Comparison of ENCODE assay signal across 16 cellular contexts in genomic region chr1:227541129-227541528, GRCh38. TPM values are rescaled to one million over a fixed set of nuclear protein-coding genes. Genes with fewer than 3 reads are reported as not detected.
DNase-seq lines count a peak whose midpoint lies in the region; ATAC-seq and TF ChIP-seq lines count a peak whose summit lies in the region.
"Had no signal": no experiment of that assay in that cellular context is flagged by ENCODE, and none has a peak within 500 bp of the region (broad histone marks: within the 10 kb centered on the region; RNA-seq: fewer than 3 reads in every experiment).

No MANE protein-coding gene starts in this region.

- peaks cover 11% of the 10 kb centered on the region for H3K27me3 Mint-ChIP-seq in T-helper 2 cell treated with Interferon-gamma antibody and Interleukin-4, amounts not matched to agents 5 μg/mL and 100 μg/mL, for 36 hours (ENCODE audit: low read depth)
- H3K27me3 Mint-ChIP-seq in endodermal cell (ENCODE audit: insufficient read depth): peaks cover 27% of the 10 kb centered on the region

- ATAC-seq in HG03135 (IDR thresholded peaks at IDR 0.05; ENCODE audit: unreplicated experiment) (no peak), GM21381 (IDR thresholded peaks at IDR 0.05; ENCODE audit: unreplicated experiment) (no peak)

- H3K9me3 Mint-ChIP-seq in T-helper 2 cell treated with Interferon-gamma antibody and Interleukin-4, amounts not matched to agents 5 μg/mL and 100 μg/mL, for 36 hours: no peaks in the 10 kb centered on the region
- peaks cover 10% of the 10 kb centered on the region for H3K9me3 Mint-ChIP-seq in endodermal cell

- WGBS in endodermal cell (ENCODE audit: insufficient coverage in 1 of 2, insufficient read length in 1 of 2), 2 experiments: 94% methylated on average over 5 of the region's 5 CpGs; no CpG with 5 or more reads in 1 of the 2 experiments

- peak overlapping the region; percentile 36 for H3K4me3 Mint-ChIP-seq in T-helper 2 cell treated with Interferon-gamma antibody and Interleukin-4, amounts not matched to agents 5 μg/mL and 100 μg/mL, for 36 hours
- H3K4me3 Mint-ChIP-seq in endodermal cell: peak overlapping the region; percentile 46

- peaks cover 11% of the 10 kb centered on the region for H3K27me3 ChIP-seq in NT2/D1 (ENCODE audit: insufficient read depth, insufficient read length)
- peaks cover 9% of the 10 kb centered on the region for H3K27me3 ChIP-seq in endodermal cell (ENCODE audit: control insufficient read depth, insufficient read depth, low read length, poor library complexity, severe bottlenecking)
- no peaks in the 10 kb centered on the region for H3K27me3 ChIP-seq in rectal smooth muscle tissue (ENCODE audit: control insufficient read depth, insufficient read depth, low read length)
- H3K27me3 ChIP-seq: right lobe of liver, SJCRH30 had no signal

- peak overlapping the region; percentile 75 for H3K4me3 ChIP-seq in NT2/D1 (ENCODE audit: insufficient read length, low read depth)
- H3K4me3 ChIP-seq in endodermal cell (ENCODE audit: low read length): peak overlapping the region; percentile 70
- H3K4me3 ChIP-seq in rectal smooth muscle tissue (ENCODE audit: low read length): peak overlapping the region; percentile 67
- H3K4me3 ChIP-seq: HAP-1 had no signal

- TF ChIP-seq CTCF in endodermal cell (conservative IDR thresholded peaks at IDR 0.05): no peak

- no peaks in the 10 kb centered on the region for H3K36me3 ChIP-seq in NT2/D1 (ENCODE audit: insufficient read depth, insufficient read length, low read length)
- no peaks in the 10 kb centered on the region for H3K36me3 ChIP-seq in endodermal cell (ENCODE audit: control insufficient read depth, insufficient read depth, low read length)
- H3K36me3 ChIP-seq in rectal smooth muscle tissue (ENCODE audit: control insufficient read depth, insufficient read depth, low read length): no peaks in the 10 kb centered on the region
- H3K36me3 ChIP-seq: HAP-1, right lobe of liver, SJCRH30 had no signal

- H3K36me3 Mint-ChIP-seq in T-helper 2 cell treated with Interferon-gamma antibody and Interleukin-4, amounts not matched to agents 5 μg/mL and 100 μg/mL, for 36 hours (ENCODE audit: low read depth): no peaks in the 10 kb centered on the region
- H3K36me3 Mint-ChIP-seq in endodermal cell (ENCODE audit: low read depth): no peaks in the 10 kb centered on the region

- H3K9ac ChIP-seq in NT2/D1 (ENCODE audit: insufficient read length, low read depth): no peak overlapping the region
- no peak overlapping the region for H3K9ac ChIP-seq in endodermal cell (ENCODE audit: extremely low read depth, low read length, poor library complexity, severe bottlenecking)
- H3K9ac ChIP-seq in rectal smooth muscle tissue (ENCODE audit: low read length): no peak overlapping the region

- H3K4me1 ChIP-seq in NT2/D1 (ENCODE audit: insufficient read depth, insufficient read length): peaks cover 2% of the 10 kb centered on the region
- no peaks in the 10 kb centered on the region for H3K4me1 ChIP-seq in endodermal cell (ENCODE audit: control insufficient read depth, insufficient read depth, low read length)
- no peaks in the 10 kb centered on the region for H3K4me1 ChIP-seq in rectal smooth muscle tissue (ENCODE audit: control insufficient read depth, insufficient read depth, low read length)
- H3K4me1 ChIP-seq: HAP-1, right lobe of liver, SJCRH30 had no signal

- H3K27ac ChIP-seq in endodermal cell (ENCODE audit: low read depth, low read length) (no peak overlapping the region), rectal smooth muscle tissue (ENCODE audit: low read depth, low read length) (no peak overlapping the region)
- H3K27ac ChIP-seq: SJCRH30, VCaP had no signal

- H3K9me3 ChIP-seq in NT2/D1 (ENCODE audit: insufficient read depth, low read length) (peaks cover 20% of the 10 kb centered on the region), endodermal cell (ENCODE audit: control insufficient read depth, low read length) (peaks cover 10% of the 10 kb centered on the region)
- H3K9me3 ChIP-seq: HAP-1, right lobe of liver, SJCRH30 had no signal

- no peak for DNase-seq in T-helper 2 cell treated with Interferon-gamma antibody and Interleukin-4, amounts not matched to agents 5 μg/mL and 100 μg/mL, for 36 hours (ENCODE audit: low spot score)
- DNase-seq in T-helper 2 cell (no peak), NT2/D1 (ENCODE audit: low read depth, low spot score) (no peak), endodermal cell (no peak), HUDEP-2 (lab: John Stamatoyannopoulos, UW; ENCODE audit: unreplicated experiment in 76 of 76) (no peak)
- DNase-seq: 8988T; islet precursor cell; NCI-H2029 treated with DMSO at 0.1 percent for 48 hours; NK-92 treated with Interleukin-12 subunit alpha and Interleukin-12 subunit beta, amount 100 ng/mL, for 24 hours; SJCRH30 had no signal

- H3K4me1 Mint-ChIP-seq in T-helper 2 cell treated with Interferon-gamma antibody and Interleukin-4, amounts not matched to agents 5 μg/mL and 100 μg/mL, for 36 hours (ENCODE audit: low read depth): no peaks in the 10 kb centered on the region
- no peaks in the 10 kb centered on the region for H3K4me1 Mint-ChIP-seq in endodermal cell

- H3K27ac Mint-ChIP-seq in T-helper 2 cell treated with Interferon-gamma antibody and Interleukin-4, amounts not matched to agents 5 μg/mL and 100 μg/mL, for 36 hours: no peak overlapping the region
- no peak overlapping the region for H3K27ac Mint-ChIP-seq in endodermal cell

RNA-seq across cellular contexts. Expression of gene ZNF678, which starts 22.2 kb away (rescaled TPM):
- 10 to 100 TPM; 23.1 to 24.3 TPM for total RNA-seq in endodermal cell
- 20.5 TPM for polyA plus RNA-seq in endodermal cell (2013, experiment 1 of 2)
- 16.8 TPM for polyA plus RNA-seq in endodermal cell (2013, experiment 2 of 2)
